8 cellular contexts compared by ENCODE assay signal in genomic region chr15:63891079-63891762, GRCh38. TPM values are rescaled to one million over a fixed set of nuclear protein-coding genes. Genes with fewer than 3 reads are reported as not detected.
DNase-seq lines count a peak whose midpoint lies in the region; ATAC-seq and TF ChIP-seq lines count a peak whose summit lies in the region.

No MANE protein-coding gene starts in this region.

- H3K36me3 ChIP-seq in heart right ventricle, result no peaks in the 10 kb centered on the region

- H3K27me3 ChIP-seq in heart right ventricle, result no peaks in the 10 kb centered on the region

- peak; percentile 70 to 91 (median 77) for ATAC-seq in heart right ventricle
- no peak for ATAC-seq in HG03432 (IDR thresholded peaks at IDR 0.05; ENCODE audit: unreplicated experiment)
- ATAC-seq in HG02642 (IDR thresholded peaks at IDR 0.05; ENCODE audit: poor library complexity, unreplicated experiment), result no peak

- peak overlapping the region in 1 of 10 donors; percentile 36 for H3K27ac ChIP-seq in heart right ventricle

- peaks cover 0 to 75% (median 21%) of the 10 kb centered on the region in 9 donors for H3K4me1 ChIP-seq in heart right ventricle

- H3K4me3 ChIP-seq in GM12865 (ENCODE audit: low read depth, low read length), result no peak overlapping the region
- H3K4me3 ChIP-seq in heart right ventricle, result no peak overlapping the region

- DNase-seq in GM12865 (ENCODE audit: low read depth) (peak; percentile 88), NCI-H1105 treated with DMSO at 0.1 percent for 48 hours (lab: John Stamatoyannopoulos, UW) (peak; percentile 33), SW480 (ENCODE audit: low spot score) (peak; percentile 42), heart right ventricle (peak; percentile 81), putamen (ENCODE audit: low spot score) (peak; percentile 76)
- peak; percentile 42 for DNase-seq in activated naive CD8-positive, alpha-beta T cell treated with anti-CD3 and anti-CD28 coated beads, Interleukin-2, amount 50 U/mL, for 16 hours (ENCODE audit: low read depth, low spot score)

- intact Hi-C loops in heart right ventricle (cut with DNase I), result loop anchor here (1.0 to 10.0 kb wide), 11 partner anchors 58 to 286 kb away; partner anchors contain the start of genes HERC1 (in 5 of the 10) and DAPK2 (in 2 of the 10)

- H3K9me3 ChIP-seq in heart right ventricle, result no peaks in the 10 kb centered on the region

- TF ChIP-seq CTCF in GM12865 (IDR thresholded peaks at IDR 0.05; ENCODE audit: insufficient read depth, low read depth, low read length, missing control alignments) (peak; percentile 82), heart right ventricle (IDR thresholded peaks at IDR 0.05) (peak; percentile 80 to 92 (median 90))

- 33 to 36% methylated on average over 8 of the region's 8 CpGs for WGBS in heart right ventricle, 2 donors

RNA-seq across cellular contexts. Expression of gene HERC1, which starts 57.5 kb away (rescaled TPM):
- total RNA-seq in heart right ventricle, result 100 to 1,000 TPM in 4 of 10 donors, 10 to 100 TPM in 6; 58.5 to 118 (median 97.5) TPM
- polyA plus RNA-seq in heart right ventricle, result 10 to 100 TPM; 27.7 to 33.8 TPM

Comparison
In these comparisons a context has a peak if more than half of its experiments do, and no peak if none do; other contexts are left out.
1. DNase-seq: peak in every context shown above with its lines; median percentile 88 in GM12865; 81 in heart right ventricle; 76 in putamen; 42 in SW480; 42 in activated naive CD8-positive, alpha-beta T cell treated with anti-CD3 and anti-CD28 coated beads, Interleukin-2, amount 50 U/mL, for 16 hours; 33 in NCI-H1105 treated with DMSO at 0.1 percent for 48 hours.
2. ATAC-seq: peak in heart right ventricle (8 of 8); none in HG03432 (single experiment) and HG02642 (single experiment).